ENCODE assay signal across 12 cellular contexts in the genomic region with DNA sequence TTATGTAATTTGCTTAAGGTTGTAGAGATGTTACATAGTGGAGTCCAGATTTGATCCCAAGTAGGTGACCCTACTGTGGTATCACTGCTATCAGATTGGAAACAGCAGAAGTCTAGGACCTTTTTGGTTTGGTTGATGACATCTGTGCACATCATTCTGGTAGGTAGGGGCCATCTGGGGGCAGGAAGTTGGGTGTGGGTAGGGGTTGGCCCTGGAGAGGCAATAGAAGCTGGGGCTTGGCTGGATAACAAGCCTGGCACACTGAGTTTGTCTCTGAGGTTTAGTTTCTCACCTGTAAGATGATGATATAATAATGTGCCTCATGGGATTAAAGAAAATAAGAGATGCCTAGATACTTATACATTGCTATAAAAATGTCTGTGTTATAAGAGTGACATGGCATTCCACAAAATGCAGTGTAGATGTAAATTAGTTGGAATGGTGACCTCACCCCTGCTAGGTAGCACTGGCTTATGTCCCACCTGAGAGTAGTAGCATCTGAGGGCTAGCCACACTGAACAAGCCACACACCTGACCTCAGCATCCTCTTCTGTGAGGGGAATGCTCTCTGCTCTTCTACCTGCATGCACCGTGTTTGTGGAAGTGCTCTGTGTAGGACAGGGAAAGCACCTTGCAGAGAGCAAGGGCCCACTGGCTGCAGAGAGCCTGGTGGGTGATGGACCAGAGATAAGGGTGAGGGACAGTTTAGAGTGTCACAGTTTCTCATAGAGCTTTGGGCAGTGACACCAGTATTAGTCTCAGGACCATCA. TPM values are rescaled to one million over a fixed set of nuclear protein-coding genes. Genes with fewer than 3 reads are reported as not detected.
DNase-seq lines count a peak whose midpoint lies in the region; ATAC-seq, FAIRE-seq and TF ChIP-seq lines count a peak whose summit lies in the region.
"Had no signal": no experiment of that assay in that cellular context is flagged by ENCODE, and none has a peak within 500 bp of the region (broad histone marks: within the 10 kb centered on the region; RNA-seq: fewer than 3 reads in every experiment).

No MANE protein-coding gene starts in this region.

- no peak for DNase-seq in GM12891 (ENCODE audit: insufficient read length, low spot score)
- no peak for DNase-seq in activated naive CD4-positive, alpha-beta T cell treated with anti-CD3 and anti-CD28 coated beads, Interleukin-2, amount 50 U/mL, for 72 hours (ENCODE audit: low spot score in 2 of 2)
- DNase-seq in neural progenitor cell (ENCODE audit: low spot score): no peak
- DNase-seq in KG1 (lab: John Stamatoyannopoulos, UW): no peak
- DNase-seq: DMS153, glutamatergic neuron, NCI-H446 treated with DMSO at 0.1 percent for 48 hours, right lobe of liver had no signal

- peak overlapping the region; percentile 75 to 79 for H3K27ac Mint-ChIP-seq in activated naive CD4-positive, alpha-beta T cell treated with anti-CD3 and anti-CD28 coated beads, Interleukin-2, amount 50 U/mL, for 72 hours
- no peak overlapping the region for H3K27ac Mint-ChIP-seq in neural progenitor cell

- no peaks in the 10 kb centered on the region for H4K20me1 ChIP-seq in neural progenitor cell (ENCODE audit: low read depth)

- H3K36me3 Mint-ChIP-seq in activated naive CD4-positive, alpha-beta T cell treated with anti-CD3 and anti-CD28 coated beads, Interleukin-2, amount 50 U/mL, for 72 hours: peaks cover 4 to 25% of the 10 kb centered on the region in 2 donors
- H3K36me3 Mint-ChIP-seq in neural progenitor cell: no peaks in the 10 kb centered on the region

- no peaks in the 10 kb centered on the region for H3K36me3 ChIP-seq in neural progenitor cell
- H3K36me3 ChIP-seq: right lobe of liver had no signal

- ATAC-seq in SK-N-SH treated with all-trans-retinoic acid at 6 μM for 48 hours (peak; percentile 14; the same call in 2 of the 3 replicates), HG03025 (IDR thresholded peaks at IDR 0.05; ENCODE audit: low FRiP score, unreplicated experiment) (no peak), GM21529 (IDR thresholded peaks at IDR 0.05; ENCODE audit: unreplicated experiment) (no peak), GM21619 (IDR thresholded peaks at IDR 0.05; ENCODE audit: unreplicated experiment) (no peak)
- ATAC-seq in activated naive CD4-positive, alpha-beta T cell treated with anti-CD3 and anti-CD28 coated beads, Interleukin-2, amount 50 U/mL, for 72 hours: peak; percentile 39 to 55
- ATAC-seq: right lobe of liver had no signal

- no peak overlapping the region for H3K4me3 Mint-ChIP-seq in neural progenitor cell

- peaks cover 39% of the 10 kb centered on the region for H3K79me2 ChIP-seq in neural progenitor cell (ENCODE audit: low read depth)

- peaks cover 31% of the 10 kb centered on the region for H3F3A ChIP-seq in neural progenitor cell (ENCODE audit: low read depth)

- no peak overlapping the region for H3K9ac ChIP-seq in neural progenitor cell

- peak; percentile 55 for FAIRE-seq in GM12891 (lab: Jason Lieb, UNC)

- H3K4me1 Mint-ChIP-seq in neural progenitor cell: peaks cover 51% of the 10 kb centered on the region

- H3K27me3 Mint-ChIP-seq in neural progenitor cell (ENCODE audit: insufficient read depth, low read depth): peaks cover 2% of the 10 kb centered on the region

- no peak overlapping the region for H2AFZ ChIP-seq in neural progenitor cell (replicated peaks)

- peak overlapping the region; percentile 80 for H3K4me2 ChIP-seq in neural progenitor cell

- no peaks in the 10 kb centered on the region for H3K9me3 Mint-ChIP-seq in activated naive CD4-positive, alpha-beta T cell treated with anti-CD3 and anti-CD28 coated beads, Interleukin-2, amount 50 U/mL, for 72 hours
- H3K9me3 Mint-ChIP-seq in neural progenitor cell: no peaks in the 10 kb centered on the region

- no peak overlapping the region for H3K27ac ChIP-seq in neural progenitor cell
- H3K27ac ChIP-seq: right lobe of liver had no signal

- H3K27me3 ChIP-seq in neural progenitor cell: no peaks in the 10 kb centered on the region
- H3K27me3 ChIP-seq: right lobe of liver had no signal

- TF ChIP-seq CTCF in neural progenitor cell (IDR thresholded peaks at IDR 0.05): no peak

- H3K4me3 ChIP-seq in neural progenitor cell: no peak overlapping the region
- H3K4me3 ChIP-seq: right lobe of liver had no signal

- peaks cover 59% of the 10 kb centered on the region for H3K4me1 ChIP-seq in neural progenitor cell

- no peak for TF ChIP-seq POLR2A in GM12891 (IDR thresholded peaks at IDR 0.05; ENCODE audit: low read depth, low read length)

- no peaks in the 10 kb centered on the region for H3K9me3 ChIP-seq in neural progenitor cell (ENCODE audit: low read depth)
- H3K9me3 ChIP-seq: right lobe of liver had no signal

TF ChIP-seq in GM12891, 5 proteins besides CTCF, POLR2A, EP300 and RAD21:
- TF ChIP-seq PAX5 (IDR thresholded peaks at IDR 0.05; ENCODE audit: insufficient read depth, low read length, severe bottlenecking) (no peak), SPI1 (IDR thresholded peaks at IDR 0.05; ENCODE audit: low read depth, low read length) (0 out of 2 replicates have a peak, but pooled peaks have one; percentile 21), POLR2AphosphoS5 (IDR thresholded peaks at IDR 0.05; ENCODE audit: low read depth, low read length) (no peak)
TF ChIP-seq in GM12891: peak in this region for 1.

TF ChIP-seq in SK-N-SH treated with all-trans-retinoic acid at 6 μM for 48 hours, 23 proteins besides CTCF, POLR2A, EP300 and RAD21:
- TF ChIP-seq RARB (CRISPR knock-in tag; IDR thresholded peaks at IDR 0.05): no peak
- no peak for TF ChIP-seq TOX (CRISPR knock-in tag; IDR thresholded peaks at IDR 0.05; ENCODE audit: borderline replicate concordance)
- TF ChIP-seq ZFP3 (CRISPR knock-in tag; IDR thresholded peaks at IDR 0.05): no peak

RNA-seq across cellular contexts. Expression of gene PTPRJ, which starts 36.9 kb away (rescaled TPM):
- polyA plus RNA-seq in GM12891 (2012; ENCODE audit: low read depth, missing spikeins): 7.1 TPM
- total RNA-seq in activated naive CD4-positive, alpha-beta T cell treated with anti-CD3 and anti-CD28 coated beads, Interleukin-2, amount 50 U/mL, for 72 hours: 10 to 100 TPM; 23.6 to 26.5 TPM
- total RNA-seq in neural progenitor cell (ENCODE audit: low replicate concordance): 17.3 and 28.0 TPM in 2 replicates

Comparison
In these comparisons a context has a peak if more than half of its experiments do, and no peak if none do; other contexts are left out.
1. ATAC-seq: peak in SK-N-SH treated with all-trans-retinoic acid at 6 μM for 48 hours (single experiment) and activated naive CD4-positive, alpha-beta T cell treated with anti-CD3 and anti-CD28 coated beads, Interleukin-2, amount 50 U/mL, for 72 hours (2 of 2); none in HG03025 (single experiment), GM21529 (single experiment) and GM21619 (single experiment).